ENCODE assay signal across 12 cellular contexts in genomic region chr20:44134897-44135810, GRCh38. TPM values are rescaled to one million over a fixed set of nuclear protein-coding genes. Genes with fewer than 3 reads are reported as not detected.
DNase-seq lines count a peak whose midpoint lies in the region; ATAC-seq and TF ChIP-seq lines count a peak whose summit lies in the region.
"Had no signal": no experiment of that assay in that cellular context is flagged by ENCODE, and none has a peak within 500 bp of the region (broad histone marks: within the 10 kb centered on the region; RNA-seq: fewer than 3 reads in every experiment).

No MANE protein-coding gene starts in this region.

- H3K4me3 Mint-ChIP-seq in HFFc6: peak overlapping the region; percentile 38; the same call in 1 of the 2 replicates
- no peak overlapping the region for H3K4me3 Mint-ChIP-seq in activated CD4-positive, alpha-beta memory T cell treated with anti-CD3 and anti-CD28 coated beads for 36 hours
- H3K4me3 Mint-ChIP-seq: stimulated activated naive CD8-positive, alpha-beta T cell treated with anti-CD3 and anti-CD28 coated beads, Interleukin-15, Interleukin-2, amounts not matched to agents 100 ng/mL and 50 ng/mL, for 24 hours had no signal

- DNase-seq in ELF-1 (ENCODE audit: low read depth, low spot score): peak; percentile 57
- peak; percentile 11 for DNase-seq in HFFc6
- DNase-seq in activated CD4-positive, alpha-beta memory T cell treated with anti-CD3 and anti-CD28 coated beads for 36 hours: peak; percentile 24
- DNase-seq in AG08395 (ENCODE audit: low spot score): no peak
- DNase-seq in H4 (ENCODE audit: low spot score): no peak
- no peak for DNase-seq in NCI-H187 treated with DMSO at 0.1 percent for 48 hours (lab: John Stamatoyannopoulos, UW)
- DNase-seq: DMS79 treated with DMSO at 0.1 percent for 48 hours, right lobe of liver had no signal

- TF ChIP-seq CTCF in HFFc6 (IDR thresholded peaks at IDR 0.05): no peak

- H3K36me3 Mint-ChIP-seq in HFFc6 (ENCODE audit: low read depth): no peaks in the 10 kb centered on the region
- H3K36me3 Mint-ChIP-seq in activated CD4-positive, alpha-beta memory T cell treated with anti-CD3 and anti-CD28 coated beads for 36 hours: no peaks in the 10 kb centered on the region

- peak overlapping the region; percentile 36 for H3K27ac Mint-ChIP-seq in HFFc6
- H3K27ac Mint-ChIP-seq in activated CD4-positive, alpha-beta memory T cell treated with anti-CD3 and anti-CD28 coated beads for 36 hours: no peak overlapping the region
- H3K27ac Mint-ChIP-seq: stimulated activated naive CD8-positive, alpha-beta T cell treated with anti-CD3 and anti-CD28 coated beads, Interleukin-15, Interleukin-2, amounts not matched to agents 100 ng/mL and 50 ng/mL, for 24 hours had no signal

- H3K9me3 ChIP-seq in muscle layer of duodenum (ENCODE audit: control insufficient read depth in 1 of 2, low read length in 2 of 2): no peaks in the 10 kb centered on the region
- H3K9me3 ChIP-seq: right lobe of liver had no signal

- peaks cover 30% of the 10 kb centered on the region for H3K4me1 Mint-ChIP-seq in HFFc6 (ENCODE audit: low read depth)
- no peaks in the 10 kb centered on the region for H3K4me1 Mint-ChIP-seq in activated CD4-positive, alpha-beta memory T cell treated with anti-CD3 and anti-CD28 coated beads for 36 hours (ENCODE audit: low read depth)

- CTCF ChIA-PET in activated CD4-positive, alpha-beta memory T cell treated with anti-CD3 and anti-CD28 coated beads for 36 hours (lab: Charles Lee): interaction anchor here (1.2 kb wide), 1 partner anchor 55 kb away, joined by 4 read pairs; no protein-coding TSS in a partner anchor

- ATAC-seq in GM18907 (IDR thresholded peaks at IDR 0.05; ENCODE audit: unreplicated experiment): no peak

- no peak overlapping the region for H3K4me3 ChIP-seq in muscle layer of duodenum (ENCODE audit: low read depth in 1 of 2, low read length in 2 of 2)
- H3K4me3 ChIP-seq: right lobe of liver had no signal

- H3K27me3 Mint-ChIP-seq in HFFc6 (ENCODE audit: insufficient read depth): peaks cover 1% of the 10 kb centered on the region; the same call in 1 of the 2 replicates
- H3K27me3 Mint-ChIP-seq in activated CD4-positive, alpha-beta memory T cell treated with anti-CD3 and anti-CD28 coated beads for 36 hours: peaks cover 20% of the 10 kb centered on the region

- H3K4me1 ChIP-seq in muscle layer of duodenum (ENCODE audit: control insufficient read depth in 1 of 2, insufficient read depth in 2 of 2, low read length in 2 of 2): peaks cover 0 to under 1% of the 10 kb centered on the region in 2 donors
- H3K4me1 ChIP-seq: right lobe of liver had no signal

- no peaks in the 10 kb centered on the region for H3K36me3 ChIP-seq in muscle layer of duodenum (ENCODE audit: control insufficient read depth in 1 of 2, insufficient read depth in 2 of 2, low read length in 2 of 2)
- H3K36me3 ChIP-seq: right lobe of liver had no signal

- no peaks in the 10 kb centered on the region for H3K27me3 ChIP-seq in muscle layer of duodenum (ENCODE audit: low read depth, low read length)
- H3K27me3 ChIP-seq: right lobe of liver had no signal

- peak overlapping the region; percentile 83 for H3K27ac ChIP-seq in muscle layer of duodenum (ENCODE audit: low read length)
- H3K27ac ChIP-seq: right lobe of liver, RWPE1 had no signal

- intact Hi-C loops in activated CD4-positive, alpha-beta memory T cell treated with anti-CD3 and anti-CD28 coated beads for 36 hours (cut with micrococcal nuclease): no loop called here

- POLR2A ChIA-PET in activated CD4-positive, alpha-beta memory T cell treated with anti-CD3 and anti-CD28 coated beads for 36 hours (lab: Charles Lee): no interaction called here

- H3K9me3 Mint-ChIP-seq in HFFc6: no peaks in the 10 kb centered on the region
- no peaks in the 10 kb centered on the region for H3K9me3 Mint-ChIP-seq in activated CD4-positive, alpha-beta memory T cell treated with anti-CD3 and anti-CD28 coated beads for 36 hours
- H3K9me3 Mint-ChIP-seq: stimulated activated naive CD8-positive, alpha-beta T cell treated with anti-CD3 and anti-CD28 coated beads, Interleukin-15, Interleukin-2, amounts not matched to agents 100 ng/mL and 50 ng/mL, for 24 hours had no signal

RNA-seq across cellular contexts. Expression of gene JPH2, which starts 51.8 kb away (rescaled TPM):
- total RNA-seq in HFFc6 (2021; fragmentation: NEBNext Ultra II Directional; extraction: Animal tissue kit (Norgen Biotek cat#: 25700)): 10 to 100 TPM in 5 of 6 experiments, 1 to 10 TPM in 1; 9.7 to 14.4 (median 13.5) TPM
- not detected for total RNA-seq in activated CD4-positive, alpha-beta memory T cell treated with anti-CD3 and anti-CD28 coated beads for 36 hours
- total RNA-seq in H4 (2014; rRNA removed; shearing (Covaris generic)): 0.15 TPM in 1 of 2 replicates, not detected in the other

Comparison
In these comparisons a context has a peak if more than half of its experiments do, and no peak if none do; other contexts are left out.
1. DNase-seq: peak in ELF-1 (single experiment), HFFc6 (single experiment) and activated CD4-positive, alpha-beta memory T cell treated with anti-CD3 and anti-CD28 coated beads for 36 hours (single experiment); none in AG08395 (single experiment), H4 (single experiment) and NCI-H187 treated with DMSO at 0.1 percent for 48 hours (single experiment).